Comparison of ENCODE assay signal across 1 cellular context in genomic region chr7:85426487-85426960, GRCh38.
TF ChIP-seq lines count a peak whose summit lies in the region.

No MANE protein-coding gene starts in this region.

TF ChIP-seq in H1, 55 proteins besides CTCF, POLR2A, EP300 and RAD21:
- TF ChIP-seq EGR1 (IDR thresholded peaks at IDR 0.05; ENCODE audit: borderline replicate concordance, low read depth, low read length): no peak
- TF ChIP-seq SRF (IDR thresholded peaks at IDR 0.05; ENCODE audit: low read depth, low read length): no peak
- no peak for TF ChIP-seq BRCA1 (IDR thresholded peaks at IDR 0.05; ENCODE audit: low read depth, low read length)
- TF ChIP-seq KDM1A (IDR thresholded peaks at IDR 0.05; ENCODE audit: borderline replicate concordance, low read length): no peak
- no peak for TF ChIP-seq GABPA (IDR thresholded peaks at IDR 0.05; ENCODE audit: borderline replicate concordance, insufficient read depth, low read length)
- TF ChIP-seq SAP30 (IDR thresholded peaks at IDR 0.05; ENCODE audit: insufficient read depth, insufficient replicate concordance, low read length): no peak
- no peak for TF ChIP-seq CEBPB (IDR thresholded peaks at IDR 0.05; ENCODE audit: low read depth, low read length)
- no peak for TF ChIP-seq CBX8 (IDR thresholded peaks at IDR 0.05; ENCODE audit: borderline replicate concordance, low read depth, low read length)
- no peak for TF ChIP-seq TCF12 (IDR thresholded peaks at IDR 0.05; ENCODE audit: low read depth, low read length)
- TF ChIP-seq ZNF274 (IDR thresholded peaks at IDR 0.05; ENCODE audit: borderline replicate concordance, extremely low read depth, low read length): no peak
- TF ChIP-seq POU5F1 (IDR thresholded peaks at IDR 0.05; ENCODE audit: low read depth, low read length): no peak
- TF ChIP-seq BACH1 (IDR thresholded peaks at IDR 0.05; ENCODE audit: low read length): no peak
- no peak for TF ChIP-seq CTBP2 (IDR thresholded peaks at IDR 0.05; ENCODE audit: borderline replicate concordance, insufficient read depth, insufficient read length, low read length)
